Comparison of ENCODE assay signal across 8 cellular contexts in the genomic region with DNA sequence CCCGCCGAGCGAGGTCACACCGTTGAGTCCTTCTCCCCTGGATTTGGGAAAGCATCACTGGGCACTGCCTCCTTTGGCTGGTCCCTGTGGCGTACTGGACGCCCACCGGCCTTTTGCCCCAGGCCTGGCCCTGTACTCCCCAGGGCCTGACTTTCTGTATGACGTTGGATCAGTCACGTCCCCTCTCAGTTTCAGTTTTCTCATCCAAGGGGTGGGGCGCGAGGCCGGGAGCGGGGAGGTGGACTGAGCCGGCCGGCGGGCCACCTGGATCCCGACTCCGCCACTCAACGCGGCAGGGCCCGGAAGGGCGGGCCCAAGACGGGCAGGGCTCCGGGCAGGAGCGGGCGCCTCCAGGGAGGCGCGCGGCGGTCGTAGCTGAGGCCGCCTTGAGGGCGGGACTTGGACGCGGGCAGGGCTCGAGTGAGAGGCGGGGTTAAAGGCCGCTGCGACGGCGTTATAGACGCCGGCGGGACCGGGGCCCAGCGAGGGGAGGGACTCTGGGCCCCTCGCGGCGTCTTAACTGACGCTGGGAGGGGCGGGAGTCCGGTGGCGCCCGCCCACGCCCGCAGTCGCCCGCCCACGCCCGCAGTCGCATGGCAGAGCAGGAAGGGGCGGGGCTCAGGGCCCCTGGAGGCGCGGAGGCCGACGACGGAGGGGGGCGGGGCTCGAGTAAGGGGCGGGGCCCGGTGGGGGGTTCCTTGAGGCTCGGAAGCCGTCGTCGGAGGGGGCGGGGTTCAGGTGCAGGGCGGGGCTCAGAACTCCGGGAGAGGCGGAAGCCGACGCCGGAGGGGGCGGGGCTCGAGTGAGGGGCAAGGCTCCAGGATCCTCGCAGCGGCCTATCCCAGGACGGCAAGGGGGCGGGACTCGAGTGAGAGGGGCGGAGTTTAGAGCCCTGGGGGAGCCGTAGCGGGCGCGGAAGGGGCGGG.
DNase-seq lines count a peak whose midpoint lies in the region; ATAC-seq and TF ChIP-seq lines count a peak whose summit lies in the region.

No MANE protein-coding gene starts in this region.

- no peak for TF ChIP-seq CTCF in OCI-LY1 (IDR thresholded peaks at IDR 0.05; ENCODE audit: low read length)

- H3K4me1 ChIP-seq in OCI-LY1 (ENCODE audit: insufficient read depth, low read length, severe bottlenecking): peaks cover 69% of the 10 kb centered on the region

- peak overlapping the region; percentile 83 for H3K9ac ChIP-seq in OCI-LY1 (ENCODE audit: low read length)

- H2AFZ ChIP-seq in OCI-LY1 (ENCODE audit: low read length): no peak overlapping the region

- 0 out of 2 replicates have a peak, but pooled peaks cover 2% of the 10 kb centered on the region for H3K36me3 ChIP-seq in OCI-LY1 (ENCODE audit: insufficient read depth, low read length)

- peak overlapping the region; percentile 92 for H3K4me2 ChIP-seq in OCI-LY1 (ENCODE audit: low read length)

- peak; percentile 57 for ATAC-seq in GM21528 (IDR thresholded peaks at IDR 0.05; ENCODE audit: low FRiP score, unreplicated experiment)

- H3K9me3 ChIP-seq in OCI-LY1 (ENCODE audit: low read length): no peaks in the 10 kb centered on the region

- H3K27ac ChIP-seq in OCI-LY1 (ENCODE audit: low read depth, low read length, poor library complexity, severe bottlenecking): peak overlapping the region; percentile 90

- DNase-seq in DMS 273 treated with DMSO at 0.1 percent for 48 hours (lab: John Stamatoyannopoulos, UW) (peak; percentile 96), HuH-7.5 (ENCODE audit: low spot score) (peak; percentile 93), activated T-cell treated with anti-CD3 and anti-CD28 coated beads for 1 hour (ENCODE audit: low read depth) (peak; percentile 100), epidermal melanocyte (ENCODE audit: insufficient read length, low spot score) (peak; percentile 91), middle frontal gyrus (ENCODE audit: extremely low spot score, low spot score) (peak; percentile 98)
- DNase-seq in stimulated activated CD8-positive, alpha-beta memory T cell treated with anti-CD3 and anti-CD28 coated beads, Interleukin-15, amount 100 ng/mL, for 48 hours (ENCODE audit: low read depth in 2 of 2): peak; percentile 100

- no peaks in the 10 kb centered on the region for H4K20me1 ChIP-seq in OCI-LY1 (ENCODE audit: insufficient read depth, low read length)

- H3K27me3 ChIP-seq in OCI-LY1 (ENCODE audit: insufficient read depth, low read length): no peaks in the 10 kb centered on the region

- no peaks in the 10 kb centered on the region for H3F3A ChIP-seq in OCI-LY1 (ENCODE audit: insufficient read depth, low read length)

- H3K79me2 ChIP-seq in OCI-LY1 (ENCODE audit: insufficient read depth, low read length): no peaks in the 10 kb centered on the region

- peak overlapping the region; percentile 85 for H3K4me3 ChIP-seq in OCI-LY1 (ENCODE audit: low read depth, low read length, poor library complexity, severe bottlenecking)

- H3K9me2 ChIP-seq in OCI-LY1 (ENCODE audit: low read depth, low read length): no peaks in the 10 kb centered on the region

Comparison
In these comparisons a context has a peak if more than half of its experiments do, and no peak if none do; other contexts are left out.
1. Peak in every context shown above with its lines: DNase-seq, ATAC-seq, H3K4me3 ChIP-seq and H3K27ac ChIP-seq.